Comparison of ENCODE assay signal across 8 cellular contexts in genomic region chr2:88627055-88627855, GRCh38. TPM values are rescaled to one million over a fixed set of nuclear protein-coding genes. Genes with fewer than 3 reads are reported as not detected.
A peak's percentile ranks its signal among the peaks of the same experiment; 100 is the strongest.
DNase-seq lines count a peak whose midpoint lies in the region; ATAC-seq and TF ChIP-seq lines count a peak whose summit lies in the region.

Gene EIF2AK3 (minus strand): TSS chr2:88627464. CDS start chr2:88627274, 190 bp downstream.

- no peak for TF ChIP-seq CTCF in PC-3 (conservative IDR thresholded peaks at IDR 0.05; ENCODE audit: low read depth, low read length)
- peak; percentile 34 for TF ChIP-seq CTCF in mucosa of descending colon (IDR thresholded peaks at IDR 0.05)

- no peaks in the 10 kb centered on the region for H3K36me3 ChIP-seq in PC-3 (ENCODE audit: low read depth, low read length)
- H3K36me3 ChIP-seq in mucosa of descending colon (ENCODE audit: low read depth), result no peaks in the 10 kb centered on the region

- no TSS peak for BruUV-seq in PC-3 (replicated peaks; lab: Mats Ljungman, UMichigan)

- POLR2A ChIA-PET in PC-3 (lab: Charles Lee; ENCODE audit: unreplicated experiment), result interaction anchor here (0.6 to 1.3 kb wide), 2 partner anchors 14 to 27 kb away, joined by 5 read pairs; no protein-coding TSS in a partner anchor

- H3K79me2 ChIP-seq in PC-3 (ENCODE audit: low read length), result peaks cover 45% of the 10 kb centered on the region

- H3K9me3 ChIP-seq in PC-3 (ENCODE audit: low read length) (no peaks in the 10 kb centered on the region), mucosa of descending colon (no peaks in the 10 kb centered on the region)

- no peak for TF ChIP-seq RAD21 in Ishikawa (IDR thresholded peaks at IDR 0.05; ENCODE audit: low read depth)

- H4K20me1 ChIP-seq in PC-3 (ENCODE audit: low read length), result peaks cover 5% of the 10 kb centered on the region; the same call in 1 of the 2 replicates

- H3K27me3 ChIP-seq in PC-3 (ENCODE audit: low read length), result no peaks in the 10 kb centered on the region

- H3K4me2 ChIP-seq in PC-3 (ENCODE audit: low read length), result peak within 1 kb of the TSS; percentile 84

- H2AFZ ChIP-seq in PC-3 (ENCODE audit: low read length), result peak within 1 kb of the TSS; percentile 84

- no peaks in the 10 kb centered on the region for H3F3A ChIP-seq in PC-3 (ENCODE audit: low read length, unreplicated experiment)

- CTCF ChIA-PET in PC-3 (lab: Charles Lee), result no interaction called here

- peak; percentile 100 for DNase-seq in DMS114 treated with DMSO at 0.1 percent for 48 hours (lab: John Stamatoyannopoulos, UW; ENCODE audit: unreplicated experiment)
- DNase-seq in PC-3, result peak; percentile 100
- peak; percentile 89 for DNase-seq in activated T-cell treated with anti-CD3 and anti-CD28 coated beads for 48 hours (ENCODE audit: low read depth)
- peak; percentile 100 for DNase-seq in epithelial cell of prostate (ENCODE audit: low read depth, low spot score)
- DNase-seq in mucosa of descending colon, result peak; percentile 98 to 99 (median 98)
- DNase-seq in stimulated activated CD8-positive, alpha-beta memory T cell treated with anti-CD3 and anti-CD28 coated beads, Interleukin-4, amount 100 ng/mL, for 24 hours (ENCODE audit: low read depth), result peak; percentile 93

- peak; percentile 84 for ATAC-seq in GM21576 (IDR thresholded peaks at IDR 0.05; ENCODE audit: unreplicated experiment)
- ATAC-seq in PC-3, result peak; percentile 85
- ATAC-seq in mucosa of descending colon, result peak; percentile 90

- intact Hi-C loops in PC-3 (cut with micrococcal nuclease) (loop anchor here (1.0 kb wide), 2 partner anchors 32 to 42 kb away; no protein-coding TSS in a partner anchor), mucosa of descending colon (cut with DNase I, micrococcal nuclease) (no loop called here)

- H3K4me1 ChIP-seq in PC-3 (ENCODE audit: insufficient read depth, low read length), result peaks cover 22% of the 10 kb centered on the region
- peaks cover 15% of the 10 kb centered on the region for H3K4me1 ChIP-seq in mucosa of descending colon (ENCODE audit: low read depth)

- H3K27ac ChIP-seq in PC-3 (ENCODE audit: low read length), result peak within 1 kb of the TSS; percentile 88
- H3K27ac ChIP-seq in epithelial cell of prostate, result peak within 1 kb of the TSS; percentile 92

- peak within 1 kb of the TSS; percentile 74 for H3K4me3 ChIP-seq in PC-3 (ENCODE audit: low read length)
- peak within 1 kb of the TSS; percentile 90 for H3K4me3 ChIP-seq in mucosa of descending colon

- peak within 1 kb of the TSS; percentile 77 for H3K9ac ChIP-seq in PC-3 (ENCODE audit: low read length)

- H3K9me2 ChIP-seq in PC-3 (replicated peaks; ENCODE audit: low read length), result no peaks in the 10 kb centered on the region

- TF ChIP-seq EP300 in Ishikawa (IDR thresholded peaks at IDR 0.05; ENCODE audit: borderline replicate concordance), result no peak

TF ChIP-seq in Ishikawa, 13 proteins besides CTCF, POLR2A, EP300 and RAD21:
- TF ChIP-seq REST (IDR thresholded peaks at IDR 0.05; ENCODE audit: low read depth) (no peak), ZBTB7A (IDR thresholded peaks at IDR 0.05; ENCODE audit: low read depth) (no peak), TCF12 (IDR thresholded peaks at IDR 0.05; ENCODE audit: low read depth) (no peak), EGR1 (IDR thresholded peaks at IDR 0.05) (no peak), USF1 (IDR thresholded peaks at IDR 0.05) (0 out of 2 replicates have a peak, but pooled peaks have one; percentile 19), YY1 (IDR thresholded peaks at IDR 0.05; ENCODE audit: low read depth) (peak; percentile 78), NFIC (IDR thresholded peaks at IDR 0.05) (0 out of 2 replicates have a peak, but pooled peaks have one; percentile 8), TEAD4 (IDR thresholded peaks at IDR 0.05) (no peak; the same call in 1 of the 2 replicates), FOXM1 (IDR thresholded peaks at IDR 0.05; ENCODE audit: borderline replicate concordance, low read depth) (peak; percentile 64), MAX (IDR thresholded peaks at IDR 0.05) (peak; percentile 67; the same call in 1 of the 2 replicates), CREB1 (IDR thresholded peaks at IDR 0.05; ENCODE audit: low read depth) (peak; percentile 75), CEBPB (IDR thresholded peaks at IDR 0.05) (no peak; the same call in 1 of the 2 replicates), TAF1 (IDR thresholded peaks at IDR 0.05; ENCODE audit: low read depth) (peak; percentile 72)

RNA-seq across cellular contexts. Expression of gene EIF2AK3, which starts in this region (rescaled TPM):
- total RNA-seq in PC-3 (2014; rRNA removed) (10.7 and 16.2 TPM in 2 replicates), mucosa of descending colon (10 to 100 TPM; 20.4 to 31.6 (median 30.4) TPM)

Comparison
In these comparisons a context has a peak if more than half of its experiments do, and no peak if none do; other contexts are left out.
1. Peak in every context shown above with its lines: DNase-seq, ATAC-seq, H3K4me3 ChIP-seq and H3K27ac ChIP-seq.